Comparison of ENCODE assay signal across 24 cellular contexts in genomic region chr12:3173008-3173553, GRCh38.
DNase-seq lines count a peak whose midpoint lies in the region; ATAC-seq, FAIRE-seq and TF ChIP-seq lines count a peak whose summit lies in the region.
"Had no signal": no experiment of that assay in that cellular context is flagged by ENCODE, and none has a peak within 500 bp of the region (broad histone marks: within the 10 kb centered on the region; RNA-seq: fewer than 3 reads in every experiment).

No MANE protein-coding gene starts in this region.

- H3K4me2 ChIP-seq in H1 (ENCODE audit: insufficient read depth in 1 of 2, low read depth in 2 of 2, low read length in 2 of 2), result no peak overlapping the region
- H3K4me2 ChIP-seq: GM23338, KMS-11, SK-N-SH had no signal

- TF ChIP-seq RAD21 in H1 (IDR thresholded peaks at IDR 0.05 in 1 of 2, conservative IDR thresholded peaks at IDR 0.05 in 1 of 2; ENCODE audit: low read depth in 2 of 2, low read length in 2 of 2), result no peak

- 0 out of 2 replicates have a peak overlapping the region, but pooled peaks have one; percentile 4 for H2AK5ac ChIP-seq in H1 (ENCODE audit: low read depth, low read length)

- H3K4ac ChIP-seq in H1 (replicated peaks; ENCODE audit: insufficient read length, low read depth, low read length), result no peak overlapping the region

- peaks cover 8% of the 10 kb centered on the region for H3K36me3 Mint-ChIP-seq in type B pancreatic cell
- H3K36me3 Mint-ChIP-seq: CD4-positive, alpha-beta memory T cell; T-cell had no signal

- H3K27ac Mint-ChIP-seq in type B pancreatic cell, result no peak overlapping the region
- H3K27ac Mint-ChIP-seq: CD4-positive, alpha-beta memory T cell; GM23338; T-cell had no signal

- no peak for ATAC-seq in Right ventricle myocardium superior (ENCODE audit: poor library complexity)
- peak; percentile 14 for ATAC-seq in upper lobe of right lung
- ATAC-seq: HCT116, T-cell had no signal

- H3K27me3 Mint-ChIP-seq in type B pancreatic cell, result peaks cover 38% of the 10 kb centered on the region

- H3K27me3 ChIP-seq in right atrium auricular region, result no peaks in the 10 kb centered on the region
- H3K27me3 ChIP-seq in H1 (replicated peaks in 1 of 4; ENCODE audit: control insufficient read depth in 3 of 4, extremely low read depth in 1 of 4, insufficient read depth in 3 of 4, low read length in 3 of 4), result no peaks in the 10 kb centered on the region
- H3K27me3 ChIP-seq in upper lobe of right lung, result no peaks in the 10 kb centered on the region

- H3K14ac ChIP-seq in H1 (ENCODE audit: insufficient read length), result no peak overlapping the region

- H3K9me3 ChIP-seq in right atrium auricular region, result no peaks in the 10 kb centered on the region
- no peaks in the 10 kb centered on the region for H3K9me3 ChIP-seq in H1 (ENCODE audit: insufficient read depth in 2 of 2, low read depth in 1 of 2, low read length in 1 of 2)
- no peaks in the 10 kb centered on the region for H3K9me3 ChIP-seq in upper lobe of right lung
- H3K9me3 ChIP-seq: SK-N-SH had no signal

- H3K79me2 ChIP-seq in H1 (ENCODE audit: control insufficient read depth in 1 of 2, insufficient read depth in 2 of 2, low read length in 2 of 2), result no peaks in the 10 kb centered on the region

- H3K9me3 Mint-ChIP-seq in type B pancreatic cell, result no peaks in the 10 kb centered on the region
- H3K9me3 Mint-ChIP-seq: CD4-positive, alpha-beta memory T cell; GM23338; T-cell had no signal

- H3K4me3 Mint-ChIP-seq in type B pancreatic cell, result no peak overlapping the region
- H3K4me3 Mint-ChIP-seq: CD4-positive, alpha-beta memory T cell; GM23338; T-cell had no signal

- peak overlapping the region; percentile 53; the same call in 1 of the 2 replicates for H2BK5ac ChIP-seq in H1 (ENCODE audit: low read depth, low read length)

- CTCF ChIA-PET in H1 (lab: Charles Lee; ENCODE audit: partially characterized antibody), result interaction anchor here (1.0 to 11.4 kb wide), 7 partner anchors 9 to 63 kb away, joined by 3 to 95 read pairs (median 8); no protein-coding TSS in a partner anchor

- H3K27ac ChIP-seq in right atrium auricular region, result no peak overlapping the region
- no peak overlapping the region for H3K27ac ChIP-seq in H1 (ENCODE audit: low read depth, low read length)
- H3K27ac ChIP-seq in upper lobe of right lung, result no peak overlapping the region
- H3K27ac ChIP-seq: KMS-11 had no signal

- H2BK15ac ChIP-seq in H1 (ENCODE audit: low read length), result peak overlapping the region; percentile 75; the same call in 1 of the 2 replicates

- H3K4me3 ChIP-seq in right atrium auricular region (no peak overlapping the region), H1 (ENCODE audit: extremely low read depth in 1 of 4, insufficient read depth in 2 of 4, low read depth in 3 of 4, low read length in 4 of 4) (no peak overlapping the region), upper lobe of right lung (no peak overlapping the region)
- H3K4me3 ChIP-seq: GM23338 had no signal

- TF ChIP-seq CTCF in right atrium auricular region (IDR thresholded peaks at IDR 0.05), result no peak
- no peak for TF ChIP-seq CTCF in H1 (IDR thresholded peaks at IDR 0.05; ENCODE audit: control extremely low read depth in 1 of 3, insufficient read depth in 1 of 3, low read depth in 1 of 3, low read length in 3 of 3)
- TF ChIP-seq CTCF in upper lobe of right lung (IDR thresholded peaks at IDR 0.05), result no peak
- no peak for TF ChIP-seq CTCF in type B pancreatic cell (conservative IDR thresholded peaks at IDR 0.05)

- H4K91ac ChIP-seq in H1 (replicated peaks; ENCODE audit: insufficient read length, low read length), result no peak overlapping the region

- H3K4me1 ChIP-seq in right atrium auricular region, result peaks cover 0 to 32% of the 10 kb centered on the region in 2 donors
- peaks cover 3 to 20% (median 15%) of the 10 kb centered on the region in 4 experiments for H3K4me1 ChIP-seq in H1 (replicated peaks in 1 of 4; ENCODE audit: control insufficient read depth in 3 of 4, insufficient read depth in 4 of 4, low read length in 3 of 4)
- peaks cover 7% of the 10 kb centered on the region for H3K4me1 ChIP-seq in upper lobe of right lung

- FAIRE-seq in H1 (lab: Jason Lieb, UNC), result no peak
- FAIRE-seq: A204.1, GM12892, GM18507, RCC 7860 had no signal

- no peak overlapping the region for H3K9ac ChIP-seq in H1 (replicated peaks in 1 of 4; ENCODE audit: extremely low read depth in 1 of 4, low read depth in 3 of 4, low read length in 3 of 4)
- H3K9ac ChIP-seq: KMS-11, SK-N-SH had no signal

- H3K4me1 Mint-ChIP-seq in type B pancreatic cell (ENCODE audit: unreplicated experiment), result peaks cover 24% of the 10 kb centered on the region

- no peak overlapping the region for H2BK120ac ChIP-seq in H1 (replicated peaks; ENCODE audit: low read depth, low read length)

- no peak overlapping the region for H2AFZ ChIP-seq in H1 (ENCODE audit: low read length)
- H2AFZ ChIP-seq: GM23338 had no signal

- POLR2A ChIA-PET in H1 (lab: Charles Lee; ENCODE audit: partially characterized antibody), result interaction anchor here (1.3 to 1.5 kb wide), 2 partner anchors 9 to 27 kb away, joined by 3 to 4 read pairs; no protein-coding TSS in a partner anchor

- H3K23me2 ChIP-seq in H1 (ENCODE audit: low read depth, low read length), result peaks cover 3% of the 10 kb centered on the region; the same call in 1 of the 2 replicates

- peak; percentile 25 for DNase-seq in Right ventricle myocardium superior
- no peak for DNase-seq in right atrium auricular region (ENCODE audit: low spot score)
- peak; percentile 73 for DNase-seq in NCI-H2107 treated with DMSO at 0.1 percent for 48 hours (lab: John Stamatoyannopoulos, UW; ENCODE audit: unreplicated experiment)
- DNase-seq in H1 (ENCODE audit: low read depth in 1 of 2, low spot score in 2 of 2), result no peak
- no peak for DNase-seq in upper lobe of right lung
- no peak for DNase-seq in iPS-NIHi11 (ENCODE audit: low spot score)
- DNase-seq in type B pancreatic cell (ENCODE audit: extremely low spot score, unreplicated experiment), result no peak
- no peak for DNase-seq in KG1 (lab: John Stamatoyannopoulos, UW)
- DNase-seq: CD4-positive, alpha-beta memory T cell; DMS53; MV-4-11; NCI-H2029; NCI-H226; NK-92 treated with Interleukin-12 subunit alpha and Interleukin-12 subunit beta, amount 100 ng/mL, for 24 hours; SHP77; SK-N-SH; T-cell had no signal

- H3K36me3 ChIP-seq in right atrium auricular region (peaks cover 6% of the 10 kb centered on the region), H1 (ENCODE audit: control insufficient read depth in 2 of 4, insufficient read depth in 4 of 4, low read length in 3 of 4) (no peaks in the 10 kb centered on the region), upper lobe of right lung (no peaks in the 10 kb centered on the region)

- intact Hi-C loops in Right ventricle myocardium superior (cut with DNase I) (no loop called here), upper lobe of right lung (cut with DNase I) (no loop called here)

- H3K56ac ChIP-seq in H1 (replicated peaks; ENCODE audit: insufficient read length, low read depth, low read length), result no peak overlapping the region

- no peak overlapping the region for H3K23ac ChIP-seq in H1 (ENCODE audit: insufficient read length)

- WGBS in H1 (ENCODE audit: extremely low coverage in 1 of 2, insufficient coverage in 1 of 2, insufficient read length in 1 of 2, insufficient replicate concordance in 2 of 2, low coverage in 1 of 2, low lambda C conversion rate in 2 of 2, missing lambda C conversion rate in 1 of 2), 2 experiments, result 91% methylated on average over 14 of the region's 14 CpGs; no CpG with 5 or more reads in 1 of the 2 experiments

- no peak for TF ChIP-seq EP300 in H1 (IDR thresholded peaks at IDR 0.05; ENCODE audit: borderline replicate concordance in 1 of 2, low read depth in 2 of 2, low read length in 2 of 2)

- peak overlapping the region; percentile 71; the same call in 1 of the 2 replicates for H3K18ac ChIP-seq in H1 (ENCODE audit: extremely low read depth, low read length)

- no peak overlapping the region for H4K8ac ChIP-seq in H1 (ENCODE audit: extremely low read depth, insufficient read depth, low read length)

- peak overlapping the region; percentile 27; the same call in 1 of the 2 replicates for H2BK12ac ChIP-seq in H1 (ENCODE audit: low read depth, low read length)

- H4K20me1 ChIP-seq in H1 (replicated peaks in 1 of 2; ENCODE audit: control insufficient read depth in 1 of 2, insufficient read depth in 2 of 2, low read length in 2 of 2), result no peaks in the 10 kb centered on the region

- H4K5ac ChIP-seq in H1 (ENCODE audit: insufficient read length, low read depth, low read length), result no peak overlapping the region

- peaks cover 4% of the 10 kb centered on the region; the same call in 1 of the 2 replicates for H3K79me1 ChIP-seq in H1 (ENCODE audit: low read depth, low read length)

- H2BK20ac ChIP-seq in H1 (ENCODE audit: low read length), result no peak overlapping the region

- no peak for TF ChIP-seq POLR2A in H1 (IDR thresholded peaks at IDR 0.05; ENCODE audit: control extremely low read depth in 1 of 2, low read depth in 2 of 2, low read length in 2 of 2)

TF ChIP-seq in H1, 55 proteins besides CTCF, POLR2A, EP300 and RAD21 (continues in another document):
- no peak for TF ChIP-seq TAF7 (optimal IDR thresholded peaks at IDR 0.05; ENCODE audit: borderline replicate concordance, low read depth, low read length)
- no peak for TF ChIP-seq YY1 (IDR thresholded peaks at IDR 0.05; ENCODE audit: low read depth, low read length)
- no peak for TF ChIP-seq FOSL1 (IDR thresholded peaks at IDR 0.05; ENCODE audit: insufficient read depth, low read depth, low read length)
- no peak for TF ChIP-seq RBBP5 (IDR thresholded peaks at IDR 0.05; ENCODE audit: borderline replicate concordance, low read depth, low read length)
- no peak for TF ChIP-seq BRCA1 (IDR thresholded peaks at IDR 0.05; ENCODE audit: low read depth, low read length)
- TF ChIP-seq GABPA (IDR thresholded peaks at IDR 0.05; ENCODE audit: borderline replicate concordance, insufficient read depth, low read length), result no peak
- no peak for TF ChIP-seq E2F6 (IDR thresholded peaks at IDR 0.05)
- no peak for TF ChIP-seq RNF2 (IDR thresholded peaks at IDR 0.05; ENCODE audit: borderline replicate concordance, low read depth, low read length, missing control alignments, poor library complexity, severe bottlenecking)
- TF ChIP-seq KDM5A (IDR thresholded peaks at IDR 0.05; ENCODE audit: low read length), result no peak
- TF ChIP-seq ZNF274 (IDR thresholded peaks at IDR 0.05; ENCODE audit: borderline replicate concordance, extremely low read depth, low read length), result no peak
- no peak for TF ChIP-seq RFX5 (IDR thresholded peaks at IDR 0.05; ENCODE audit: borderline replicate concordance, low read depth, low read length)
- TF ChIP-seq SP1 (IDR thresholded peaks at IDR 0.05; ENCODE audit: low read depth, low read length), result no peak
- TF ChIP-seq TAF1 (IDR thresholded peaks at IDR 0.05; ENCODE audit: low read depth, low read length), result no peak
- no peak for TF ChIP-seq JUND (IDR thresholded peaks at IDR 0.05; ENCODE audit: low read length)

Comparison
In these comparisons a context has a peak if more than half of its experiments do, and no peak if none do; other contexts are left out.
1. DNase-seq: peak in Right ventricle myocardium superior (single experiment) and NCI-H2107 treated with DMSO at 0.1 percent for 48 hours (single experiment); none in right atrium auricular region (single experiment), H1 (0 of 2), upper lobe of right lung (single experiment), iPS-NIHi11 (single experiment), type B pancreatic cell (single experiment) and KG1 (single experiment).